In genomic region chr2:51505533-51505932, GRCh38 we compare ENCODE assay signal across 1 cellular context.
TF ChIP-seq lines count a peak whose summit lies in the region.

No MANE protein-coding gene starts in this region.

TF ChIP-seq in H1, 55 proteins besides CTCF, POLR2A, EP300 and RAD21 (continued from another document):
- TF ChIP-seq SIRT6 (IDR thresholded peaks at IDR 0.05; ENCODE audit: low read length): no peak
- TF ChIP-seq CHD2 (IDR thresholded peaks at IDR 0.05; ENCODE audit: low read length): no peak
- no peak for TF ChIP-seq TEAD4 (IDR thresholded peaks at IDR 0.05; ENCODE audit: low read depth, low read length)
- TF ChIP-seq SP2 (IDR thresholded peaks at IDR 0.05; ENCODE audit: low read length): no peak
- TF ChIP-seq SUZ12 (IDR thresholded peaks at IDR 0.05; ENCODE audit: low read length): no peak
- TF ChIP-seq CBX8 (IDR thresholded peaks at IDR 0.05; ENCODE audit: borderline replicate concordance, low read depth, low read length): no peak
- TF ChIP-seq HDAC6 (IDR thresholded peaks at IDR 0.05; ENCODE audit: low read depth, low read length): no peak
- TF ChIP-seq NRF1 (IDR thresholded peaks at IDR 0.05; ENCODE audit: low read depth, low read length): no peak
- TF ChIP-seq BCL11A (IDR thresholded peaks at IDR 0.05; ENCODE audit: low read depth in 2 of 2, low read length in 2 of 2): no peak
- no peak for TF ChIP-seq BRCA1 (IDR thresholded peaks at IDR 0.05; ENCODE audit: low read depth, low read length)
- TF ChIP-seq POLR2AphosphoS5 (IDR thresholded peaks at IDR 0.05; ENCODE audit: low read depth, low read length): no peak
- TF ChIP-seq ZNF274 (IDR thresholded peaks at IDR 0.05; ENCODE audit: borderline replicate concordance, extremely low read depth, low read length): no peak
- TF ChIP-seq JUND (IDR thresholded peaks at IDR 0.05; ENCODE audit: low read length): no peak
- TF ChIP-seq SIN3A (conservative IDR thresholded peaks at IDR 0.05 in 1 of 2, IDR thresholded peaks at IDR 0.05 in 1 of 2; ENCODE audit: low read depth in 1 of 2, low read length in 2 of 2): no peak
- no peak for TF ChIP-seq GABPA (IDR thresholded peaks at IDR 0.05; ENCODE audit: borderline replicate concordance, insufficient read depth, low read length)
- TF ChIP-seq RNF2 (IDR thresholded peaks at IDR 0.05; ENCODE audit: borderline replicate concordance, low read depth, low read length, missing control alignments, poor library complexity, severe bottlenecking): no peak
- TF ChIP-seq NANOG (IDR thresholded peaks at IDR 0.05; ENCODE audit: insufficient read depth, low read depth, low read length, poor library complexity, severe bottlenecking): no peak
